ENCODE assay signal across 8 cellular contexts in genomic region chr3:197906023-197906849, GRCh38. TPM values are rescaled to one million over a fixed set of nuclear protein-coding genes. Genes with fewer than 3 reads are reported as not detected.
DNase-seq lines count a peak whose midpoint lies in the region; ATAC-seq and TF ChIP-seq lines count a peak whose summit lies in the region.

No MANE protein-coding gene starts in this region.

- H3K27me3 ChIP-seq in GM06990 (replicated peaks; ENCODE audit: control insufficient read depth, insufficient read depth, low read length), result no peaks in the 10 kb centered on the region
- no peaks in the 10 kb centered on the region for H3K27me3 ChIP-seq in MG63
- H3K27me3 ChIP-seq in gastroesophageal sphincter, result no peaks in the 10 kb centered on the region
- H3K27me3 ChIP-seq in parathyroid adenoma (ENCODE audit: control insufficient read depth, insufficient read depth, low read length), result no peaks in the 10 kb centered on the region
- no peaks in the 10 kb centered on the region for H3K27me3 ChIP-seq in transverse colon

- no peak for TF ChIP-seq POLR2A in gastroesophageal sphincter (IDR thresholded peaks at IDR 0.05)
- no peak for TF ChIP-seq POLR2A in transverse colon (IDR thresholded peaks at IDR 0.05)

- intact Hi-C loops in transverse colon (cut with DNase I; ENCODE audit: low total_unique reads), result no loop called here

- H3K27ac ChIP-seq in gastroesophageal sphincter, result peak overlapping the region in 2 of 4 donors; percentile 38 to 52
- no peak overlapping the region for H3K27ac ChIP-seq in parathyroid adenoma
- H3K27ac ChIP-seq in transverse colon, result no peak overlapping the region

- no peak for TF ChIP-seq EP300 in gastroesophageal sphincter (IDR thresholded peaks at IDR 0.05)
- no peak for TF ChIP-seq EP300 in transverse colon (IDR thresholded peaks at IDR 0.05; ENCODE audit: low read depth)

- H3K4me3 ChIP-seq in GM06990 (replicated peaks; ENCODE audit: low read depth, low read length), result no peak overlapping the region
- H3K4me3 ChIP-seq in MG63, result no peak overlapping the region
- H3K4me3 ChIP-seq in gastroesophageal sphincter, result no peak overlapping the region
- H3K4me3 ChIP-seq in parathyroid adenoma (ENCODE audit: low read depth, low read length), result no peak overlapping the region
- H3K4me3 ChIP-seq in transverse colon, result no peak overlapping the region

- H2AFZ ChIP-seq in parathyroid adenoma, result no peak overlapping the region

- H3K9me3 ChIP-seq in MG63 (peaks cover 6% of the 10 kb centered on the region), gastroesophageal sphincter (no peaks in the 10 kb centered on the region), parathyroid adenoma (ENCODE audit: control insufficient read depth, low read length) (no peaks in the 10 kb centered on the region), transverse colon (no peaks in the 10 kb centered on the region)

- peaks cover 0 to 11% (median 0%) of the 10 kb centered on the region in 3 donors for H3K4me1 ChIP-seq in gastroesophageal sphincter
- peaks cover 3% of the 10 kb centered on the region for H3K4me1 ChIP-seq in parathyroid adenoma
- H3K4me1 ChIP-seq in transverse colon, result peaks cover 0 to 9% (median 6%) of the 10 kb centered on the region in 4 donors

- DNase-seq in GM06990 (ENCODE audit: extremely low read depth, insufficient read length), result peak; percentile 70
- peak; percentile 91 for DNase-seq in HCEC 1CT
- peak; percentile 99 for DNase-seq in MG63
- DNase-seq in SK-N-DZ (ENCODE audit: low spot score), result peak; percentile 82
- DNase-seq in activated naive CD4-positive, alpha-beta T cell (lab: John Stamatoyannopoulos, UW), result peak; percentile 40 to 61 (median 51)
- DNase-seq in transverse colon, result peak; percentile 87

- H3K9ac ChIP-seq in parathyroid adenoma, result no peak overlapping the region

- no peak overlapping the region for H3K4me2 ChIP-seq in parathyroid adenoma (ENCODE audit: low read length)

- 7 to 17% methylated on average over 14 to 16 of the region's 17 CpGs for WGBS in gastroesophageal sphincter (ENCODE audit: low coverage in 1 of 2), 2 donors
- WGBS in transverse colon (ENCODE audit: low coverage in 1 of 2), 2 donors, result 14 to 22% methylated on average over 8 to 17 of the region's 17 CpGs

- H3K36me3 ChIP-seq in GM06990 (ENCODE audit: control insufficient read depth, insufficient read depth, low read length) (no peaks in the 10 kb centered on the region), MG63 (no peaks in the 10 kb centered on the region), gastroesophageal sphincter (no peaks in the 10 kb centered on the region), parathyroid adenoma (ENCODE audit: control insufficient read depth, insufficient read depth, low read length) (no peaks in the 10 kb centered on the region), transverse colon (no peaks in the 10 kb centered on the region)

- H3K79me2 ChIP-seq in parathyroid adenoma, result no peaks in the 10 kb centered on the region

- TF ChIP-seq CTCF in GM06990 (IDR thresholded peaks at IDR 0.05; ENCODE audit: insufficient read depth, low read length, poor library complexity, severe bottlenecking) (peak; percentile 88), gastroesophageal sphincter (IDR thresholded peaks at IDR 0.05) (peak; percentile 78 to 94 (median 92)), parathyroid adenoma (IDR thresholded peaks at IDR 0.05) (peak; percentile 93), transverse colon (IDR thresholded peaks at IDR 0.05) (peak; percentile 83 to 87 (median 84))

- peak; percentile 100 for ATAC-seq in gastroesophageal sphincter

- in situ Hi-C loops in transverse colon (cut with MboI; ENCODE audit: low pct_ligation_motif_present in 1 of 4, low pct_unique_long_range_greater_than_20kb in 1 of 4, low sequenced_read_pairs in 3 of 4), result no loop called here

RNA-seq across cellular contexts. Expression of gene RPL35A, which starts 43.8 kb away (rescaled TPM):
- total RNA-seq in MG63 (2014; rRNA removed; shearing (Covaris generic); ENCODE audit: low replicate concordance), result 2,427 and 2,822 TPM in 2 replicates
- 2,705 and 2,709 TPM in 2 replicates for polyA plus RNA-seq in SK-N-DZ (2014; cell fraction: cytosol; rRNA removed)
- polyA plus RNA-seq in SK-N-DZ (2014; cell fraction: nucleus; rRNA removed), result 1,561 and 1,953 TPM in 2 replicates
- total RNA-seq in gastroesophageal sphincter, result 1,000 to 10,000 TPM in 1 of 4 donors, 100 to 1,000 TPM in 3; 394 to 1,032 (median 816) TPM
- 100 to 1,000 TPM; 287 to 381 (median 347) TPM for total RNA-seq in transverse colon

RNA-seq across cellular contexts. Expression of gene LMLN, which starts 53.8 kb away (rescaled TPM):
- 3.5 and 5.6 TPM in 2 replicates for total RNA-seq in MG63 (2014; rRNA removed; shearing (Covaris generic); ENCODE audit: low replicate concordance)
- 1.2 and 3.7 TPM in 2 replicates for polyA plus RNA-seq in SK-N-DZ (2014; cell fraction: cytosol; rRNA removed)
- polyA plus RNA-seq in SK-N-DZ (2014; cell fraction: nucleus; rRNA removed), result 2.0 and 2.3 TPM in 2 replicates
- total RNA-seq in gastroesophageal sphincter, result 1 to 10 TPM; 2.8 to 7.5 (median 4.1) TPM
- total RNA-seq in transverse colon, result 10 to 100 TPM in 1 of 4 donors, 1 to 10 TPM in 2, under 1 TPM in 1; 1.00 to 11.2 (median 6.4) TPM
